In genomic region chr4:95572304-95572991, GRCh38 we compare ENCODE assay signal across 11 cellular contexts. TPM values are rescaled to one million over a fixed set of nuclear protein-coding genes. Genes with fewer than 3 reads are reported as not detected.
DNase-seq lines count a peak whose midpoint lies in the region; ATAC-seq and TF ChIP-seq lines count a peak whose summit lies in the region.
"Had no signal": no experiment of that assay in that cellular context is flagged by ENCODE, and none has a peak within 500 bp of the region (broad histone marks: within the 10 kb centered on the region; RNA-seq: fewer than 3 reads in every experiment).

No MANE protein-coding gene starts in this region.

- H3K27me3 ChIP-seq in brain microvascular endothelial cell (replicated peaks) (no peaks in the 10 kb centered on the region), kidney epithelial cell (ENCODE audit: control insufficient read depth, insufficient read depth, low read length) (no peaks in the 10 kb centered on the region)

- CTCF ChIA-PET in activated CD8-positive, alpha-beta T cell treated with anti-CD3 and anti-CD28 coated beads, Interleukin-2, amount 10 ng/mL, durations not matched to agents 7 days and 5 days (lab: Charles Lee), result no interaction called here

- no peaks in the 10 kb centered on the region for H3K27me3 Mint-ChIP-seq in activated CD8-positive, alpha-beta T cell treated with anti-CD3 and anti-CD28 coated beads, Interleukin-2, amount 10 ng/mL, durations not matched to agents 7 days and 5 days (ENCODE audit: low read depth)
- H3K27me3 Mint-ChIP-seq: activated CD8-positive, alpha-beta memory T cell treated with anti-CD3 and anti-CD28 coated beads, Interleukin-2, amount 10 ng/mL, durations not matched to agents 7 days and 5 days had no signal

- no peak for ATAC-seq in activated CD8-positive, alpha-beta T cell treated with anti-CD3 and anti-CD28 coated beads, Interleukin-2, amount 10 ng/mL, durations not matched to agents 7 days and 5 days
- ATAC-seq: activated CD8-positive, alpha-beta memory T cell treated with anti-CD3 and anti-CD28 coated beads, Interleukin-2, amount 10 ng/mL, durations not matched to agents 7 days and 5 days; Panc1 had no signal

- POLR2A ChIA-PET in activated CD8-positive, alpha-beta T cell treated with anti-CD3 and anti-CD28 coated beads, Interleukin-2, amount 10 ng/mL, durations not matched to agents 7 days and 5 days (lab: Charles Lee), result no interaction called here

- peak overlapping the region; percentile 73 for H3K27ac ChIP-seq in 22Rv1
- no peak overlapping the region for H3K27ac ChIP-seq in brain microvascular endothelial cell

- no peak overlapping the region for H3K4me3 Mint-ChIP-seq in activated CD8-positive, alpha-beta T cell treated with anti-CD3 and anti-CD28 coated beads, Interleukin-2, amount 10 ng/mL, durations not matched to agents 7 days and 5 days
- H3K4me3 Mint-ChIP-seq: activated CD8-positive, alpha-beta memory T cell treated with anti-CD3 and anti-CD28 coated beads, Interleukin-2, amount 10 ng/mL, durations not matched to agents 7 days and 5 days had no signal

- DNase-seq in LNCaP clone FGC (ENCODE audit: low read depth) (peak; percentile 70), brain microvascular endothelial cell (peak; percentile 60), kidney epithelial cell (ENCODE audit: low read depth) (peak; percentile 56), pons (ENCODE audit: low spot score) (no peak), AG08396 (ENCODE audit: low spot score) (no peak), SW 1271 (lab: John Stamatoyannopoulos, UW) (no peak)
- DNase-seq in activated CD8-positive, alpha-beta T cell treated with anti-CD3 and anti-CD28 coated beads, Interleukin-2, amount 10 ng/mL, durations not matched to agents 7 days and 5 days, result no peak
- DNase-seq: activated CD8-positive, alpha-beta memory T cell treated with anti-CD3 and anti-CD28 coated beads, Interleukin-2, amount 10 ng/mL, durations not matched to agents 7 days and 5 days; stimulated activated CD4-positive, alpha-beta T cell treated with anti-CD3 and anti-CD28 coated beads, Interleukin-1b, Interleukin-23, amount 100 ng/mL, for 48 hours had no signal

- TF ChIP-seq CTCF in 22Rv1 (IDR thresholded peaks at IDR 0.05), result no peak
- no peak for TF ChIP-seq CTCF in LNCaP clone FGC (IDR thresholded peaks at IDR 0.05; ENCODE audit: control insufficient read depth, extremely low read depth, insufficient read depth)
- no peak for TF ChIP-seq CTCF in brain microvascular endothelial cell (IDR thresholded peaks at IDR 0.05; ENCODE audit: low read depth, low read length, missing control alignments)
- TF ChIP-seq CTCF in kidney epithelial cell (IDR thresholded peaks at IDR 0.05; ENCODE audit: insufficient read depth, low read length, poor library complexity, severe bottlenecking), result no peak

- H3K36me3 Mint-ChIP-seq in activated CD8-positive, alpha-beta T cell treated with anti-CD3 and anti-CD28 coated beads, Interleukin-2, amount 10 ng/mL, durations not matched to agents 7 days and 5 days (ENCODE audit: low read depth), result no peaks in the 10 kb centered on the region
- H3K36me3 Mint-ChIP-seq: activated CD8-positive, alpha-beta memory T cell treated with anti-CD3 and anti-CD28 coated beads, Interleukin-2, amount 10 ng/mL, durations not matched to agents 7 days and 5 days had no signal

- H3K9me3 Mint-ChIP-seq in activated CD8-positive, alpha-beta T cell treated with anti-CD3 and anti-CD28 coated beads, Interleukin-2, amount 10 ng/mL, durations not matched to agents 7 days and 5 days (ENCODE audit: insufficient read depth), result no peaks in the 10 kb centered on the region

- H3K4me3 ChIP-seq in LNCaP clone FGC (ENCODE audit: low read depth, low read length) (no peak overlapping the region), brain microvascular endothelial cell (ENCODE audit: low read depth, low read length) (no peak overlapping the region), kidney epithelial cell (ENCODE audit: low read depth, low read length) (no peak overlapping the region)

- no peaks in the 10 kb centered on the region for H3K4me1 Mint-ChIP-seq in activated CD8-positive, alpha-beta T cell treated with anti-CD3 and anti-CD28 coated beads, Interleukin-2, amount 10 ng/mL, durations not matched to agents 7 days and 5 days (ENCODE audit: low read depth)
- H3K4me1 Mint-ChIP-seq: activated CD8-positive, alpha-beta memory T cell treated with anti-CD3 and anti-CD28 coated beads, Interleukin-2, amount 10 ng/mL, durations not matched to agents 7 days and 5 days had no signal

- no peaks in the 10 kb centered on the region for H3K36me3 ChIP-seq in brain microvascular endothelial cell (replicated peaks)
- H3K36me3 ChIP-seq in kidney epithelial cell (ENCODE audit: control insufficient read depth, insufficient read depth, low read length), result no peaks in the 10 kb centered on the region

- no peak overlapping the region for H3K27ac Mint-ChIP-seq in activated CD8-positive, alpha-beta T cell treated with anti-CD3 and anti-CD28 coated beads, Interleukin-2, amount 10 ng/mL, durations not matched to agents 7 days and 5 days
- H3K27ac Mint-ChIP-seq: activated CD8-positive, alpha-beta memory T cell treated with anti-CD3 and anti-CD28 coated beads, Interleukin-2, amount 10 ng/mL, durations not matched to agents 7 days and 5 days had no signal

- in situ Hi-C loops in brain microvascular endothelial cell (cut with HindIII; ENCODE audit: low pct_ligation_motif_present, low sequenced_read_pairs), result no loop called here

RNA-seq across cellular contexts. Expression of gene UNC5C, which starts 23.7 kb away (rescaled TPM):
- total RNA-seq in kidney epithelial cell, result 2.6 and 2.8 TPM in 2 replicates
- total RNA-seq in activated CD8-positive, alpha-beta T cell treated with anti-CD3 and anti-CD28 coated beads, Interleukin-2, amount 10 ng/mL, durations not matched to agents 7 days and 5 days, result not detected
- total RNA-seq: activated CD8-positive, alpha-beta memory T cell treated with anti-CD3 and anti-CD28 coated beads, Interleukin-2, amount 10 ng/mL, durations not matched to agents 7 days and 5 days had no signal

Comparison
In these comparisons a context has a peak if more than half of its experiments do, and no peak if none do; other contexts are left out.
1. DNase-seq: peak in LNCaP clone FGC (single experiment), brain microvascular endothelial cell (single experiment) and kidney epithelial cell (single experiment); none in activated CD8-positive, alpha-beta T cell treated with anti-CD3 and anti-CD28 coated beads, Interleukin-2, amount 10 ng/mL, durations not matched to agents 7 days and 5 days (single experiment), pons (single experiment), AG08396 (single experiment) and SW 1271 (0 of 2).